9 cellular contexts compared by ENCODE assay signal in genomic region chr3:168088106-168088722, GRCh38. TPM values are rescaled to one million over a fixed set of nuclear protein-coding genes. Genes with fewer than 3 reads are reported as not detected.
A peak's percentile ranks its signal among the peaks of the same experiment; 100 is the strongest.
DNase-seq lines count a peak whose midpoint lies in the region; ATAC-seq lines count a peak whose summit lies in the region.
"Had no signal": no experiment of that assay in that cellular context is flagged by ENCODE, and none has a peak within 500 bp of the region (broad histone marks: within the 10 kb centered on the region; RNA-seq: fewer than 3 reads in every experiment).

No MANE protein-coding gene starts in this region.

- no peaks in the 10 kb centered on the region for H3K9me2 ChIP-seq in Karpas-422 (replicated peaks; ENCODE audit: insufficient read depth, low read length)

- peak overlapping the region in 1 of 2 donors; percentile 11 for H3K27ac Mint-ChIP-seq in effector memory CD8-positive, alpha-beta T cell

- peaks cover 63% of the 10 kb centered on the region for H4K20me1 ChIP-seq in Karpas-422 (ENCODE audit: insufficient read depth, low read depth, low read length)

- peak; percentile 46 for ATAC-seq in effector memory CD8-positive, alpha-beta T cell (replicated peaks)

- H3K27me3 ChIP-seq in H7 (ENCODE audit: control insufficient read depth, insufficient read depth, low read length) = no peaks in the 10 kb centered on the region
- H3K27me3 ChIP-seq in Karpas-422 (ENCODE audit: low read length) = no peaks in the 10 kb centered on the region

- H3K27me3 Mint-ChIP-seq in effector memory CD8-positive, alpha-beta T cell = peaks cover 0 to 9% of the 10 kb centered on the region in 2 donors

- H3K27ac ChIP-seq in Karpas-422 (ENCODE audit: low read length) = no peak overlapping the region

- H3K36me3 ChIP-seq in H7 (replicated peaks; ENCODE audit: control insufficient read depth, insufficient read depth, low read length) = no peaks in the 10 kb centered on the region
- no peaks in the 10 kb centered on the region for H3K36me3 ChIP-seq in Karpas-422 (ENCODE audit: insufficient read depth, low read length)

- H3K36me3 Mint-ChIP-seq in effector memory CD8-positive, alpha-beta T cell (ENCODE audit: insufficient read depth) = no peaks in the 10 kb centered on the region

- no peak overlapping the region for H3K4me2 ChIP-seq in Karpas-422 (ENCODE audit: low read depth, low read length, poor library complexity, severe bottlenecking)

- no peaks in the 10 kb centered on the region for H3K9me3 Mint-ChIP-seq in effector memory CD8-positive, alpha-beta T cell

- H3K4me3 ChIP-seq in H7 (ENCODE audit: insufficient read depth, low read depth, low read length) = no peak overlapping the region
- H3K4me3 ChIP-seq in Karpas-422 (ENCODE audit: low read length) = no peak overlapping the region

- no peak overlapping the region for H3K9ac ChIP-seq in Karpas-422 (ENCODE audit: low read length)

- intact Hi-C loops in cardiac septum (cut with DNase I) = no loop called here

- H3K4me1 Mint-ChIP-seq in effector memory CD8-positive, alpha-beta T cell (ENCODE audit: low read depth in 2 of 2) = peaks cover 0 to 9% of the 10 kb centered on the region in 2 donors

- peak; percentile 58 for DNase-seq in SIG-M5 treated with dmso at 0.1 percent for 504 hours (lab: John Stamatoyannopoulos, UW; ENCODE audit: unreplicated experiment)
- DNase-seq in SIG-M5 (lab: John Stamatoyannopoulos, UW) = no peak
- DNase-seq in H7 = peak; percentile 17
- DNase-seq in Karpas-422 = peak; percentile 76
- peak in 1 of 3 experiments; percentile 1 for DNase-seq in effector memory CD8-positive, alpha-beta T cell
- DNase-seq in dedifferentiated amniotic fluid mesenchymal stem cell (ENCODE audit: extremely low spot score) = no peak
- DNase-seq in NCI-H345 treated with DMSO at 0.1 percent for 48 hours (lab: John Stamatoyannopoulos, UW; ENCODE audit: unreplicated experiment) = no peak
- DNase-seq in cardiac septum (ENCODE audit: low spot score) = no peak

- peaks cover 30% of the 10 kb centered on the region for H3K4me1 ChIP-seq in Karpas-422 (ENCODE audit: low read length)

- no peaks in the 10 kb centered on the region for H3K9me3 ChIP-seq in Karpas-422 (ENCODE audit: low read length)
- H3K9me3 ChIP-seq: Caco-2 had no signal

- H3K4me3 Mint-ChIP-seq in effector memory CD8-positive, alpha-beta T cell = no peak overlapping the region

- H3K79me2 ChIP-seq in Karpas-422 (ENCODE audit: low read length) = peaks cover 40% of the 10 kb centered on the region

- no peak overlapping the region for H2AFZ ChIP-seq in Karpas-422 (ENCODE audit: low read length)

RNA-seq across cellular contexts. Expression of gene GOLIM4, which starts 7.5 kb away (rescaled TPM):
- total RNA-seq in H7 (2014; rRNA removed; shearing (Covaris generic)) = 19.1 and 33.2 TPM in 2 replicates
- total RNA-seq in Karpas-422 (2014; rRNA removed; shearing (Covaris generic); ENCODE audit: low replicate concordance) = 2.6 and 7.9 TPM in 2 replicates
- total RNA-seq in cardiac septum = 88.8 TPM

Comparison
In these comparisons a context has a peak if more than half of its experiments do, and no peak if none do; other contexts are left out.
1. DNase-seq: peak in SIG-M5 treated with dmso at 0.1 percent for 504 hours (single experiment), H7 (single experiment) and Karpas-422 (single experiment); none in SIG-M5 (single experiment), dedifferentiated amniotic fluid mesenchymal stem cell (single experiment), NCI-H345 treated with DMSO at 0.1 percent for 48 hours (single experiment) and cardiac septum (single experiment).